In genomic region chr11:130314184-130314748, GRCh38 we compare ENCODE assay signal across 8 cellular contexts. TPM values are rescaled to one million over a fixed set of nuclear protein-coding genes. Genes with fewer than 3 reads are reported as not detected.
A peak's percentile ranks its signal among the peaks of the same experiment; 100 is the strongest.
DNase-seq lines count a peak whose midpoint lies in the region; ATAC-seq, FAIRE-seq and TF ChIP-seq lines count a peak whose summit lies in the region.

No MANE protein-coding gene starts in this region.

- H3K27ac Mint-ChIP-seq in activated CD8-positive, alpha-beta memory T cell treated with anti-CD3 and anti-CD28 coated beads, Interleukin-2, amount 10 ng/mL, durations not matched to agents 7 days and 5 days, result peak overlapping the region; percentile 88

- H3K79me2 ChIP-seq in endothelial cell of umbilical vein (ENCODE audit: control insufficient read depth, insufficient read depth, low read length), result peaks cover 11% of the 10 kb centered on the region

- H3K36me3 Mint-ChIP-seq in activated CD8-positive, alpha-beta memory T cell treated with anti-CD3 and anti-CD28 coated beads, Interleukin-2, amount 10 ng/mL, durations not matched to agents 7 days and 5 days, result peaks cover 5% of the 10 kb centered on the region

- FAIRE-seq in endothelial cell of umbilical vein (lab: Jason Lieb, UNC), result no peak

- intact Hi-C loops in endothelial cell of umbilical vein (cut with micrococcal nuclease) (loop anchor here (2.0 to 10.0 kb wide), 4 partner anchors 118 to 581 kb away; partner anchors contain the start of gene NFRKB), mucosa of descending colon (cut with DNase I, micrococcal nuclease) (no loop called here)

- BruUV-seq in endothelial cell of umbilical vein (replicated peaks; lab: Mats Ljungman, UMichigan), result no TSS peak

- POLR2A ChIA-PET in endothelial cell of umbilical vein (lab: Charles Lee), result no interaction called here

- H3K4me1 ChIP-seq in endothelial cell of umbilical vein (ENCODE audit: control insufficient read depth, extremely low read depth, insufficient read depth, low read length) (peaks cover 11% of the 10 kb centered on the region), mucosa of descending colon (ENCODE audit: low read depth) (no peaks in the 10 kb centered on the region)

- H3K4me3 ChIP-seq in endothelial cell of umbilical vein (replicated peaks in 1 of 3; ENCODE audit: insufficient read depth in 1 of 3, low read depth in 1 of 3, low read length in 3 of 3), result peak overlapping the region; percentile 51 to 97 (median 71)
- peak overlapping the region; percentile 71 for H3K4me3 ChIP-seq in mucosa of descending colon

- H3K36me3 ChIP-seq in endothelial cell of umbilical vein (ENCODE audit: control insufficient read depth in 2 of 2, extremely low read depth in 1 of 2, insufficient read depth in 2 of 2, low read length in 2 of 2), result no peaks in the 10 kb centered on the region
- H3K36me3 ChIP-seq in mucosa of descending colon (ENCODE audit: low read depth), result no peaks in the 10 kb centered on the region

- no peaks in the 10 kb centered on the region for H3K9me3 ChIP-seq in endothelial cell of umbilical vein (replicated peaks; ENCODE audit: control insufficient read depth, insufficient read depth, low read length)
- no peaks in the 10 kb centered on the region for H3K9me3 ChIP-seq in mucosa of descending colon

- no peaks in the 10 kb centered on the region for H4K20me1 ChIP-seq in endothelial cell of umbilical vein (replicated peaks; ENCODE audit: control insufficient read depth, extremely low read depth, insufficient read depth, low read length)

- dilution Hi-C loops in endothelial cell of umbilical vein (cut with MboI; ENCODE audit: extremely low pct_ligation_motif_present, low sequenced_read_pairs), result no loop called here

- ATAC-seq in GM18502 (IDR thresholded peaks at IDR 0.05; ENCODE audit: poor library complexity, unreplicated experiment) (peak; percentile 55), HG02885 (IDR thresholded peaks at IDR 0.05; ENCODE audit: poor library complexity, unreplicated experiment) (peak; percentile 64), mucosa of descending colon (peak; percentile 88)
- ATAC-seq in activated CD8-positive, alpha-beta memory T cell treated with anti-CD3 and anti-CD28 coated beads, Interleukin-2, amount 10 ng/mL, durations not matched to agents 7 days and 5 days, result peak; percentile 71

- peaks cover 30% of the 10 kb centered on the region for H3K4me1 Mint-ChIP-seq in activated CD8-positive, alpha-beta memory T cell treated with anti-CD3 and anti-CD28 coated beads, Interleukin-2, amount 10 ng/mL, durations not matched to agents 7 days and 5 days

- DNase-seq in NCI-H2196 treated with DMSO at 0.1 percent for 48 hours (lab: John Stamatoyannopoulos, UW; ENCODE audit: unreplicated experiment), result peak; percentile 21
- DNase-seq in activated CD8-positive, alpha-beta memory T cell treated with anti-CD3 and anti-CD28 coated beads, Interleukin-2, amount 10 ng/mL, durations not matched to agents 7 days and 5 days, result peak; percentile 72
- DNase-seq in endothelial cell of umbilical vein (ENCODE audit: low read depth, low spot score), result peak; percentile 61
- DNase-seq in mucosa of descending colon, result peak; percentile 67 to 86 (median 83)
- peak; percentile 22 to 47 for DNase-seq in stimulated activated CD8-positive, alpha-beta memory T cell treated with anti-CD3 and anti-CD28 coated beads, Interleukin-4, amount 100 ng/mL, for 4 hours (ENCODE audit: low read depth in 2 of 2, low spot score in 1 of 2)

- CTCF ChIA-PET in activated CD8-positive, alpha-beta memory T cell treated with anti-CD3 and anti-CD28 coated beads, Interleukin-2, amount 10 ng/mL, durations not matched to agents 7 days and 5 days (lab: Charles Lee), result no interaction called here
- CTCF ChIA-PET in endothelial cell of umbilical vein (lab: Charles Lee), result interaction anchor here (1.2 kb wide), 1 partner anchor 101 kb away, joined by 3 read pairs; no protein-coding TSS in a partner anchor

- H3K27ac ChIP-seq in 22Rv1 (peak overlapping the region; percentile 68), endothelial cell of umbilical vein (ENCODE audit: insufficient read depth, low read depth, low read length) (peak overlapping the region; percentile 53)

- peak overlapping the region; percentile 63 for H2AFZ ChIP-seq in endothelial cell of umbilical vein (ENCODE audit: low read depth, low read length)

- H3K9me1 ChIP-seq in endothelial cell of umbilical vein (replicated peaks; ENCODE audit: control insufficient read depth, extremely low read depth, insufficient read depth, low read length), result no peaks in the 10 kb centered on the region

- peak overlapping the region; percentile 54 for H3K9ac ChIP-seq in endothelial cell of umbilical vein (replicated peaks; ENCODE audit: extremely low read depth, insufficient read depth, low read length)

- H3K27me3 Mint-ChIP-seq in activated CD8-positive, alpha-beta memory T cell treated with anti-CD3 and anti-CD28 coated beads, Interleukin-2, amount 10 ng/mL, durations not matched to agents 7 days and 5 days, result no peaks in the 10 kb centered on the region

- H3K27me3 ChIP-seq in endothelial cell of umbilical vein (ENCODE audit: control insufficient read depth in 2 of 2, insufficient read depth in 2 of 2, low read length in 2 of 2), result peaks cover 0 to 6% of the 10 kb centered on the region in 2 experiments

- no peaks in the 10 kb centered on the region for H3K9me3 Mint-ChIP-seq in activated CD8-positive, alpha-beta memory T cell treated with anti-CD3 and anti-CD28 coated beads, Interleukin-2, amount 10 ng/mL, durations not matched to agents 7 days and 5 days (ENCODE audit: low read depth)

- TF ChIP-seq CTCF in 22Rv1 (IDR thresholded peaks at IDR 0.05) (no peak), endothelial cell of umbilical vein (IDR thresholded peaks at IDR 0.05; ENCODE audit: extremely low read depth in 1 of 2, insufficient read depth in 1 of 2, low read depth in 1 of 2, low read length in 2 of 2) (no peak), mucosa of descending colon (IDR thresholded peaks at IDR 0.05) (no peak)

- peak overlapping the region; percentile 86 for H3K4me3 Mint-ChIP-seq in activated CD8-positive, alpha-beta memory T cell treated with anti-CD3 and anti-CD28 coated beads, Interleukin-2, amount 10 ng/mL, durations not matched to agents 7 days and 5 days

- TF ChIP-seq POLR2A in endothelial cell of umbilical vein (IDR thresholded peaks at IDR 0.05; ENCODE audit: low read depth, low read length), result no peak

- H3K4me2 ChIP-seq in endothelial cell of umbilical vein (ENCODE audit: insufficient read depth, low read length), result peak overlapping the region; percentile 79

TF ChIP-seq in endothelial cell of umbilical vein, 7 proteins besides CTCF, POLR2A, EP300 and RAD21:
- peak; percentile 19 for TF ChIP-seq POLR2AphosphoS5 (IDR thresholded peaks at IDR 0.05; ENCODE audit: insufficient read depth, low read depth, low read length)
- no peak for TF ChIP-seq MAX (IDR thresholded peaks at IDR 0.05; ENCODE audit: insufficient read depth, insufficient read length)

RNA-seq across cellular contexts. Expression of gene ZBTB44, which starts 0.5 kb away (rescaled TPM):
- 10 to 100 TPM; 36.9 to 41.7 TPM for total RNA-seq in activated CD8-positive, alpha-beta memory T cell treated with anti-CD3 and anti-CD28 coated beads, Interleukin-2, amount 10 ng/mL, durations not matched to agents 7 days and 5 days
- total RNA-seq in endothelial cell of umbilical vein (20.3 and 24.4 TPM in 2 replicates), mucosa of descending colon (10 to 100 TPM; 26.5 to 56.8 (median 32.4) TPM)
- polyA plus RNA-seq in endothelial cell of umbilical vein, result 7.0 and 8.7 TPM in 2 replicates
- polyA plus RNA-seq in endothelial cell of umbilical vein (2011; cell fraction: cytosol; rRNA removed), result 9.8 and 10.1 TPM in 2 replicates
- 31.5 and 31.8 TPM in 2 replicates for polyA plus RNA-seq in endothelial cell of umbilical vein (2011; cell fraction: nucleus; rRNA removed)
- polyA plus RNA-seq in endothelial cell of umbilical vein (2012), result 8.9 and 14.3 TPM in 2 replicates
- 46.8 and 58.2 TPM in 2 replicates for polyA minus RNA-seq in endothelial cell of umbilical vein
- 34.7 TPM for polyA minus RNA-seq in endothelial cell of umbilical vein (2011; cell fraction: cytosol; rRNA and poly(A)+ RNA removed)
- polyA minus RNA-seq in endothelial cell of umbilical vein (2011; cell fraction: nucleus; rRNA and poly(A)+ RNA removed), result 48.3 and 72.0 TPM in 2 replicates

Comparison
In these comparisons a context has a peak if more than half of its experiments do, and no peak if none do; other contexts are left out.
1. Peak in every context shown above with its lines: DNase-seq, ATAC-seq, H3K4me3 ChIP-seq and H3K27ac ChIP-seq.
2. DNase-seq: peak in every context shown above with its lines; median percentile 83 in mucosa of descending colon; 72 in activated CD8-positive, alpha-beta memory T cell treated with anti-CD3 and anti-CD28 coated beads, Interleukin-2, amount 10 ng/mL, durations not matched to agents 7 days and 5 days; 61 in endothelial cell of umbilical vein; 34 in stimulated activated CD8-positive, alpha-beta memory T cell treated with anti-CD3 and anti-CD28 coated beads, Interleukin-4, amount 100 ng/mL, for 4 hours; 21 in NCI-H2196 treated with DMSO at 0.1 percent for 48 hours.